Comparison of ENCODE assay signal across 28 cellular contexts in the genomic region with DNA sequence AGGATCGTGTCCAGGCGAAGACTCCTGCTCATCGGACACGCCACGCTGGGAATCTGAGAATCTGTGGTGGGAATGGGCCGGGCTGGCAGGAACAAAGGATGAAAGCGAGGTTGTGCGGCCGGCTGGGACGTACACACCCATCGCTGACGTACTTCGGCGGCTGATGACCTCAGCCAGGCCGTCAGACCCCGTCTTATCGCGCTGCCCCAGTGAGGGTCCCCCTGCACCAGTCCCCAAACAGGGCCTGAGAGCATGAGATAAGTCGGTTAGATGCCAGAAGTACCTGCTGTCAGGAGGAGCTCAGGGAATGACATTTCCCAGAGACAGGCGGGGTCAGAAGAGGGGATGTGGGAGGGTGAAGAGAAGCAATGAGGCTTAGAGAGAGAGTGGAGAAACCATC. TPM values are rescaled to one million over a fixed set of nuclear protein-coding genes. Genes with fewer than 3 reads are reported as not detected.
DNase-seq lines count a peak whose midpoint lies in the region; ATAC-seq and TF ChIP-seq lines count a peak whose summit lies in the region.
"Had no signal": no experiment of that assay in that cellular context is flagged by ENCODE, and none has a peak within 500 bp of the region (broad histone marks: within the 10 kb centered on the region; RNA-seq: fewer than 3 reads in every experiment).

No MANE protein-coding gene starts in this region.

- H3K23ac ChIP-seq in mesenchymal stem cell (ENCODE audit: low read length in 2 of 2), result no peak overlapping the region

- WGBS in heart right ventricle, 2 donors, result 28 to 34% methylated on average over 20 of the region's 20 CpGs
- 48% methylated on average over 20 of the region's 20 CpGs for WGBS in mesenchymal stem cell

- CTCF ChIA-PET in GM10248 (lab: Yijun Ruan, JAX), result no interaction called here

- no peak overlapping the region for H2BK12ac ChIP-seq in mesenchymal stem cell (ENCODE audit: low read length in 2 of 2)

- H2BK120ac ChIP-seq in mesenchymal stem cell (ENCODE audit: low read depth, low read length), result no peak overlapping the region

- no peak overlapping the region for H3K18ac ChIP-seq in mesenchymal stem cell (ENCODE audit: low read depth in 1 of 2, low read length in 2 of 2)

- H2AFZ ChIP-seq in mesenchymal stem cell (ENCODE audit: low read depth, low read length), result no peak overlapping the region

- H3K4ac ChIP-seq in mesenchymal stem cell (ENCODE audit: low read depth in 1 of 2, low read length in 2 of 2), result no peak overlapping the region

- H3K14ac ChIP-seq in mesenchymal stem cell (ENCODE audit: low read length in 2 of 2), result no peak overlapping the region

- peaks cover 0 to 5% (median 0%) of the 10 kb centered on the region in 9 donors for H3K4me1 ChIP-seq in heart right ventricle
- H3K4me1 ChIP-seq in right atrium auricular region, result no peaks in the 10 kb centered on the region
- peaks cover 6% of the 10 kb centered on the region for H3K4me1 ChIP-seq in mesenchymal stem cell (ENCODE audit: control insufficient read depth, insufficient read depth, low read depth, low read length)
- H3K4me1 ChIP-seq: gastroesophageal sphincter, HAP-1 had no signal

- no peak overlapping the region for H3K4me3 ChIP-seq in heart right ventricle
- H3K4me3 ChIP-seq in right atrium auricular region, result no peak overlapping the region
- H3K4me3 ChIP-seq in mesenchymal stem cell (ENCODE audit: insufficient read depth in 1 of 2, low read depth in 1 of 2, low read length in 2 of 2), result no peak overlapping the region
- H3K4me3 ChIP-seq: gastroesophageal sphincter, HAP-1, left lung, skin epidermis, thoracic aorta had no signal

- H3K79me1 ChIP-seq in mesenchymal stem cell (replicated peaks; ENCODE audit: low read length, poor library complexity, severe bottlenecking), result no peaks in the 10 kb centered on the region

- peaks cover 0 to 56% (median 30%) of the 10 kb centered on the region in 7 donors for H3K27me3 ChIP-seq in heart right ventricle
- no peaks in the 10 kb centered on the region for H3K27me3 ChIP-seq in right atrium auricular region
- H3K27me3 ChIP-seq in mesenchymal stem cell (ENCODE audit: control insufficient read depth in 1 of 2, insufficient read depth in 1 of 2, low read length in 2 of 2), result peaks cover 34 to 35% of the 10 kb centered on the region in 2 experiments

- POLR2A ChIA-PET in GM10248 (lab: Yijun Ruan, JAX), result no interaction called here

- H2BK15ac ChIP-seq in mesenchymal stem cell (ENCODE audit: low read depth, poor library complexity, severe bottlenecking), result no peak overlapping the region

- TF ChIP-seq CTCF in heart right ventricle (IDR thresholded peaks at IDR 0.05) (no peak), right atrium auricular region (IDR thresholded peaks at IDR 0.05) (no peak), GM10248 (IDR thresholded peaks at IDR 0.05; ENCODE audit: control extremely low read depth, extremely low read depth, low read depth, missing control alignments) (no peak)

- H2AK5ac ChIP-seq in mesenchymal stem cell (ENCODE audit: low read length, severe bottlenecking), result no peak overlapping the region

- no peak for DNase-seq in heart right ventricle
- DNase-seq in right atrium auricular region (ENCODE audit: low spot score), result no peak
- no peak for DNase-seq in epithelial cell of prostate (ENCODE audit: low read depth, low spot score)
- no peak for DNase-seq in mesenchymal stem cell
- DNase-seq in GM10248 (ENCODE audit: extremely low spot score), result no peak
- DNase-seq: activated CD8-positive, alpha-beta T cell treated with anti-CD3 and anti-CD28 coated beads, Interleukin-2, amount 10 ng/mL, durations not matched to agents 7 days and 5 days; activated gamma-delta T cell; activated naive CD8-positive, alpha-beta T cell treated with anti-CD3 and anti-CD28 coated beads, Interleukin-2, amount 10 ng/mL, durations not matched to agents 7 days and 5 days; DMS53; GF-D8; hypothalamus; immature natural killer cell; left lung; midbrain; naive thymus-derived CD8-positive, alpha-beta T cell; NCI-H1436; NCI-H2107; NCI-H446; NCI-H774; occipital lobe; T-helper 2 cell had no signal

- H3K27ac ChIP-seq in heart right ventricle (no peak overlapping the region), right atrium auricular region (no peak overlapping the region), epithelial cell of prostate (peak overlapping the region; percentile 17), mesenchymal stem cell (ENCODE audit: low read length, poor library complexity, severe bottlenecking) (no peak overlapping the region)
- H3K27ac ChIP-seq: gastroesophageal sphincter, left lung, thoracic aorta had no signal

- H4K91ac ChIP-seq in mesenchymal stem cell (ENCODE audit: low read length), result peak overlapping the region; percentile 3

- no peaks in the 10 kb centered on the region for H3K36me3 ChIP-seq in heart right ventricle
- H3K36me3 ChIP-seq in right atrium auricular region, result no peaks in the 10 kb centered on the region
- no peaks in the 10 kb centered on the region for H3K36me3 ChIP-seq in mesenchymal stem cell (ENCODE audit: control insufficient read depth in 1 of 2, insufficient read depth in 2 of 2, low read depth in 1 of 2, low read length in 2 of 2)
- H3K36me3 ChIP-seq: gastroesophageal sphincter, HAP-1, left lung, thoracic aorta had no signal

- H4K8ac ChIP-seq in mesenchymal stem cell (ENCODE audit: low read length), result no peak overlapping the region

- no peak overlapping the region for H3K9ac ChIP-seq in mesenchymal stem cell (ENCODE audit: low read length)

- ATAC-seq in heart right ventricle (peak in 6 of 8 donors; percentile 17 to 83 (median 58)), GM18519 (IDR thresholded peaks at IDR 0.05; ENCODE audit: low FRiP score, unreplicated experiment) (no peak), HG03460 (IDR thresholded peaks at IDR 0.05; ENCODE audit: unreplicated experiment) (no peak)
- ATAC-seq: activated CD8-positive, alpha-beta T cell treated with anti-CD3 and anti-CD28 coated beads, Interleukin-2, amount 10 ng/mL, durations not matched to agents 7 days and 5 days; gastroesophageal sphincter; left lung; naive thymus-derived CD8-positive, alpha-beta T cell; SK-N-SH treated with all-trans-retinoic acid at 6 μM for 48 hours had no signal

- intact Hi-C loops in heart right ventricle (cut with DNase I), result no loop called here

- no peak overlapping the region for H2BK5ac ChIP-seq in mesenchymal stem cell (ENCODE audit: low read depth, low read length, poor library complexity, severe bottlenecking)

- no peak overlapping the region for H3K4me2 ChIP-seq in mesenchymal stem cell (ENCODE audit: low read length, poor library complexity, severe bottlenecking)

- H3K9me3 ChIP-seq in heart right ventricle (no peaks in the 10 kb centered on the region), right atrium auricular region (no peaks in the 10 kb centered on the region), mesenchymal stem cell (ENCODE audit: control insufficient read depth, low read length) (no peaks in the 10 kb centered on the region)
- H3K9me3 ChIP-seq: gastroesophageal sphincter, HAP-1, left lung, thoracic aorta had no signal

RNA-seq across cellular contexts. Expression of a gene that starts 16.0 kb away (rescaled TPM):
- total RNA-seq in heart right ventricle (under 1 TPM; 0.05 to 0.51 (median 0.20) TPM), right atrium auricular region (1 to 10 TPM in 1 of 2 donors, not detected in 1; 2.7 TPM)
- polyA plus RNA-seq in heart right ventricle, result 1 to 10 TPM in 1 of 2 donors, under 1 TPM in 1; 0.22 to 1.9 TPM
- 0.01 TPM for polyA plus RNA-seq in mesenchymal stem cell (2013, experiment 1 of 2)
- polyA plus RNA-seq in mesenchymal stem cell (2013, experiment 2 of 2), result 0.03 TPM
- total RNA-seq: thoracic aorta had no signal
- polyA plus RNA-seq: immature natural killer cell had no signal

RNA-seq across cellular contexts. Expression of a gene that starts 25.9 kb away (rescaled TPM):
- total RNA-seq in heart right ventricle (10 to 100 TPM; 25.6 to 38.2 (median 34.5) TPM), right atrium auricular region (10 to 100 TPM; 28.5 to 37.1 TPM)
- 10 to 100 TPM; 20.6 to 82.5 TPM for polyA plus RNA-seq in heart right ventricle
- polyA plus RNA-seq in mesenchymal stem cell (2013, experiment 1 of 2), result 20.3 TPM
- polyA plus RNA-seq in mesenchymal stem cell (2013, experiment 2 of 2), result 18.3 TPM

RNA-seq across cellular contexts. Expression of a gene that starts 29.1 kb away (rescaled TPM):
- total RNA-seq in heart right ventricle, result 10 to 100 TPM; 13.0 to 18.3 (median 15.9) TPM
- 1 to 10 TPM; 4.3 to 8.0 TPM for polyA plus RNA-seq in heart right ventricle
- 10 to 100 TPM; 11.7 to 12.8 TPM for total RNA-seq in right atrium auricular region
- 25.4 TPM for polyA plus RNA-seq in mesenchymal stem cell (2013, experiment 1 of 2)
- 26.2 TPM for polyA plus RNA-seq in mesenchymal stem cell (2013, experiment 2 of 2)

RNA-seq across cellular contexts. Expression of a gene that starts 35.5 kb away (rescaled TPM):
- total RNA-seq in heart right ventricle (under 1 TPM in 7 of 10 donors, not detected in 3; 0.14 to 0.53 (median 0.34) TPM), right atrium auricular region (under 1 TPM in 1 of 2 donors, not detected in 1; 0.59 TPM)
- polyA plus RNA-seq in heart right ventricle, result under 1 TPM; 0.19 to 0.95 TPM
- 0.30 TPM for polyA plus RNA-seq in mesenchymal stem cell (2013, experiment 1 of 2)
- polyA plus RNA-seq in mesenchymal stem cell (2013, experiment 2 of 2), result 0.36 TPM
- total RNA-seq: occipital lobe had no signal

RNA-seq across cellular contexts. Expression of a gene that starts 35.6 kb away (rescaled TPM):
- total RNA-seq in heart right ventricle, result 10 to 100 TPM; 44.8 to 72.3 (median 62.9) TPM
- 10 to 100 TPM; 44.2 to 63.6 TPM for polyA plus RNA-seq in heart right ventricle
- total RNA-seq in right atrium auricular region, result 10 to 100 TPM; 51.8 to 61.3 TPM
- polyA plus RNA-seq in mesenchymal stem cell (2013, experiment 1 of 2), result 46.1 TPM
- polyA plus RNA-seq in mesenchymal stem cell (2013, experiment 2 of 2), result 47.7 TPM

Comparison
In these comparisons a context has a peak if more than half of its experiments do, and no peak if none do; other contexts are left out.
1. ATAC-seq: peak in heart right ventricle (6 of 8); none in GM18519 (single experiment) and HG03460 (single experiment).